In genomic region chr13:76038920-76039716, GRCh38 we compare ENCODE assay signal across 17 cellular contexts.
A peak's percentile ranks its signal among the peaks of the same experiment; 100 is the strongest.
DNase-seq lines count a peak whose midpoint lies in the region; ATAC-seq, FAIRE-seq and TF ChIP-seq lines count a peak whose summit lies in the region.
"Had no signal": no experiment of that assay in that cellular context is flagged by ENCODE, and none has a peak within 500 bp of the region (broad histone marks: within the 10 kb centered on the region; RNA-seq: fewer than 3 reads in every experiment).

No MANE protein-coding gene starts in this region.

- peak overlapping the region; percentile 22; the same call in 1 of the 2 replicates for H3K18ac ChIP-seq in IMR-90 (ENCODE audit: low read depth, low read length)

- no peaks in the 10 kb centered on the region for H4K20me1 ChIP-seq in IMR-90 (ENCODE audit: insufficient read depth, low read length)

- H3K4me3 ChIP-seq in IMR-90 (ENCODE audit: insufficient read depth, low read depth, low read length), result no peak overlapping the region
- H3K4me3 ChIP-seq: gastroesophageal sphincter, tibial nerve had no signal

- no peaks in the 10 kb centered on the region for H3K9me3 ChIP-seq in IMR-90 (ENCODE audit: control insufficient read depth, insufficient read depth, low read length)
- H3K9me3 ChIP-seq: gastroesophageal sphincter, tibial nerve had no signal

- H4K8ac ChIP-seq in IMR-90 (ENCODE audit: low read depth in 2 of 2, low read length in 2 of 2), result no peak overlapping the region

- no peak overlapping the region for H2AK5ac ChIP-seq in IMR-90 (ENCODE audit: low read depth, low read length)

- no CpG with 5 or more reads among the region's 3 CpGs for WGBS in IMR-90 (ENCODE audit: extremely low coverage in 2 of 2, insufficient read length in 1 of 2), 2 experiments

- no peaks in the 10 kb centered on the region for H3K36me3 ChIP-seq in IMR-90 (ENCODE audit: control insufficient read depth, insufficient read depth, low read length)
- H3K36me3 ChIP-seq: gastroesophageal sphincter, tibial nerve had no signal

- H3K9me1 ChIP-seq in IMR-90 (ENCODE audit: insufficient read depth, low read length), result no peaks in the 10 kb centered on the region

- H2AFZ ChIP-seq in IMR-90 (replicated peaks; ENCODE audit: low read length, poor library complexity), result no peak overlapping the region

- TF ChIP-seq POLR2A in IMR-90 (IDR thresholded peaks at IDR 0.05; ENCODE audit: low read depth, low read length), result no peak

- CTCF ChIA-PET in IMR-90 (lab: Yijun Ruan, JAX), result interaction anchor here (0.6 kb wide), 1 partner anchor 22 kb away, joined by 3 read pairs; no protein-coding TSS in a partner anchor

- dilution Hi-C loops in IMR-90 (cut with HindIII; ENCODE audit: low sequenced_read_pairs, unreplicated experiment), result no loop called here

- no peak for DNase-seq in D721Med (ENCODE audit: insufficient read length, low spot score)
- DNase-seq in IMR-90, result no peak
- DNase-seq in SK-MEL-5 (ENCODE audit: low read depth, low spot score), result peak; percentile 33
- DNase-seq in iPS-NIHi11 (ENCODE audit: low spot score), result peak; percentile 29
- no peak for DNase-seq in effector CD8-positive, alpha-beta T cell (lab: John Stamatoyannopoulos, UW)
- DNase-seq in SKM-1 treated with dmso at 0.1 percent for 144 hours (lab: John Stamatoyannopoulos, UW; ENCODE audit: unreplicated experiment), result no peak
- DNase-seq in NCI-H128 (lab: John Stamatoyannopoulos, UW; ENCODE audit: unreplicated experiment), result no peak
- DNase-seq: KBM-7; NCI-H1417; NCI-H2227 treated with DMSO at 0.1 percent for 48 hours; posterior cingulate gyrus; stimulated activated naive CD4-positive, alpha-beta T cell had no signal

- H3K27ac ChIP-seq in IMR-90 (ENCODE audit: insufficient read depth, low read length), result no peak overlapping the region
- H3K27ac ChIP-seq: gastroesophageal sphincter, tibial nerve had no signal

- no peaks in the 10 kb centered on the region for H3K79me1 ChIP-seq in IMR-90 (ENCODE audit: low read depth in 1 of 2, low read length in 2 of 2)

- in situ Hi-C loops in IMR-90 (cut with MboI; ENCODE audit: low sequenced_read_pairs) (no loop called here), SK-MEL-5 (cut with HindIII; ENCODE audit: low pct_unique_long_range_greater_than_20kb, low sequenced_read_pairs) (no loop called here)

- no peak overlapping the region for H4K91ac ChIP-seq in IMR-90 (ENCODE audit: insufficient read depth, low read depth, low read length)

- no peak overlapping the region for H3K14ac ChIP-seq in IMR-90 (replicated peaks; ENCODE audit: low read depth, low read length)

- no peaks in the 10 kb centered on the region for H3K27me3 ChIP-seq in IMR-90 (ENCODE audit: control insufficient read depth, insufficient read depth, low read length)
- H3K27me3 ChIP-seq: gastroesophageal sphincter, tibial nerve had no signal

- no peak for ATAC-seq in IMR-90 (ENCODE audit: low read depth)
- no peak for ATAC-seq in HG03460 (IDR thresholded peaks at IDR 0.05; ENCODE audit: unreplicated experiment)
- ATAC-seq: gastroesophageal sphincter, Panc1 had no signal

- H3K4me1 ChIP-seq in IMR-90 (ENCODE audit: control insufficient read depth, insufficient read depth, low read length), result peaks cover 12% of the 10 kb centered on the region

- no peak overlapping the region for H3K4me2 ChIP-seq in IMR-90 (ENCODE audit: low read depth, low read length)

- no peak for FAIRE-seq in D721Med (lab: Jason Lieb, UNC)
- FAIRE-seq: GM18507 had no signal

- TF ChIP-seq CTCF in D721Med (IDR thresholded peaks at IDR 0.05; ENCODE audit: insufficient read depth, missing control alignments), result peak; percentile 15
- no peak for TF ChIP-seq CTCF in IMR-90 (conservative IDR thresholded peaks at IDR 0.05; ENCODE audit: low read depth, low read length)

- H2BK20ac ChIP-seq in IMR-90 (ENCODE audit: low read depth, low read length), result no peak overlapping the region

- no peak overlapping the region for H4K5ac ChIP-seq in IMR-90 (ENCODE audit: low read depth, low read length)

- H2BK120ac ChIP-seq in IMR-90 (ENCODE audit: low read depth, low read length), result no peak overlapping the region

- no peak overlapping the region for H3K56ac ChIP-seq in IMR-90 (ENCODE audit: extremely low read depth, insufficient read depth, low read length)

- TF ChIP-seq RAD21 in IMR-90 (IDR thresholded peaks at IDR 0.05; ENCODE audit: low read length), result no peak

- no peak overlapping the region for H3K9ac ChIP-seq in IMR-90 (ENCODE audit: low read depth, low read length)

- H3K4ac ChIP-seq in IMR-90 (ENCODE audit: low read depth, low read length), result no peak overlapping the region

- intact Hi-C loops in IMR-90 (cut with micrococcal nuclease), result loop anchor here (5.0 to 10.0 kb wide), 2 partner anchors 183 to 436 kb away; no protein-coding TSS in a partner anchor

- H2AK9ac ChIP-seq in IMR-90 (replicated peaks; ENCODE audit: low read depth, low read length, poor library complexity), result no peak overlapping the region

- no peak overlapping the region for H3K23ac ChIP-seq in IMR-90 (ENCODE audit: low read depth, low read length)

- POLR2A ChIA-PET in IMR-90 (lab: Charles Lee; ENCODE audit: unreplicated experiment), result no interaction called here

- H2BK5ac ChIP-seq in IMR-90 (ENCODE audit: low read depth, low read length, poor library complexity, severe bottlenecking), result no peak overlapping the region

- no peak overlapping the region for H2BK15ac ChIP-seq in IMR-90 (ENCODE audit: low read depth, low read length)

- BruUV-seq in IMR-90 (replicated peaks; lab: Mats Ljungman, UMichigan), result no TSS peak

TF ChIP-seq in IMR-90, 13 proteins besides CTCF, POLR2A, EP300 and RAD21:
- no peak for TF ChIP-seq MAZ (IDR thresholded peaks at IDR 0.05; ENCODE audit: borderline replicate concordance, low read depth, low read length)
- TF ChIP-seq BHLHE40 (IDR thresholded peaks at IDR 0.05; ENCODE audit: low read depth, low read length), result no peak
- TF ChIP-seq USF2 (IDR thresholded peaks at IDR 0.05; ENCODE audit: low read depth, low read length), result no peak
- no peak for TF ChIP-seq CEBPB (IDR thresholded peaks at IDR 0.05; ENCODE audit: low read depth, low read length)
- TF ChIP-seq NFE2L2 (IDR thresholded peaks at IDR 0.05; ENCODE audit: low read depth, low read length), result no peak
- no peak for TF ChIP-seq FOS (IDR thresholded peaks at IDR 0.05; ENCODE audit: low read depth, low read length)
- no peak for TF ChIP-seq ELK1 (IDR thresholded peaks at IDR 0.05; ENCODE audit: borderline replicate concordance, low read depth, low read length)
- TF ChIP-seq MAFK (IDR thresholded peaks at IDR 0.05; ENCODE audit: low read depth, low read length), result no peak
TF ChIP-seq in IMR-90: peak in this region for 0.

Comparison
In these comparisons a context has a peak if more than half of its experiments do, and no peak if none do; other contexts are left out.
1. DNase-seq: peak in SK-MEL-5 (single experiment) and iPS-NIHi11 (single experiment); none in D721Med (single experiment), IMR-90 (single experiment), effector CD8-positive, alpha-beta T cell (single experiment), SKM-1 treated with dmso at 0.1 percent for 144 hours (single experiment) and NCI-H128 (single experiment).